ENCODE assay signal across 15 cellular contexts in genomic region chr13:44331446-44331845, GRCh38. TPM values are rescaled to one million over a fixed set of nuclear protein-coding genes. Genes with fewer than 3 reads are reported as not detected.
A peak's percentile ranks its signal among the peaks of the same experiment; 100 is the strongest.
DNase-seq lines count a peak whose midpoint lies in the region; ATAC-seq, FAIRE-seq and TF ChIP-seq lines count a peak whose summit lies in the region.
"Had no signal": no experiment of that assay in that cellular context is flagged by ENCODE, and none has a peak within 500 bp of the region (broad histone marks: within the 10 kb centered on the region; RNA-seq: fewer than 3 reads in every experiment).

No MANE protein-coding gene starts in this region.

- no peak overlapping the region for H3K9ac ChIP-seq in Loucy (ENCODE audit: low read depth, low read length, poor library complexity, severe bottlenecking)
- H3K9ac ChIP-seq: KMS-11 had no signal

- H3K4me2 ChIP-seq in A549 (peak overlapping the region; percentile 37; the same call in 2 of the 3 replicates), Loucy (ENCODE audit: low read depth, low read length, poor library complexity, severe bottlenecking) (no peak overlapping the region), osteoblast (ENCODE audit: insufficient read depth, low read length) (peak overlapping the region; percentile 69)
- H3K4me2 ChIP-seq: KMS-11 had no signal

- TF ChIP-seq EP300 in A549 (IDR thresholded peaks at IDR 0.05): no peak

- intact Hi-C loops in dorsolateral prefrontal cortex (cut with DNase I): no loop called here

- POLR2A ChIA-PET in A549 (lab: Yijun Ruan, JAX): no interaction called here

- H2AFZ ChIP-seq in Loucy (ENCODE audit: low read length) (0 out of 2 replicates have a peak overlapping the region, but pooled peaks have one; percentile 2), osteoblast (ENCODE audit: low read length) (no peak overlapping the region)

- peak overlapping the region; percentile 28 to 54; a peak in 3 of 6 replicates for H3K27ac ChIP-seq in A549
- H3K27ac ChIP-seq in dorsolateral prefrontal cortex: peak overlapping the region in 58 of 59 donors; percentile 6 to 94 (median 80)
- H3K27ac ChIP-seq in osteoblast (ENCODE audit: low read depth, low read length): peak overlapping the region; percentile 81
- H3K27ac ChIP-seq: epithelial cell of prostate, KMS-11 had no signal

- H3K79me2 ChIP-seq in Loucy (ENCODE audit: insufficient read depth, low read length) (no peaks in the 10 kb centered on the region), osteoblast (ENCODE audit: insufficient read depth, low read length) (no peaks in the 10 kb centered on the region)

- no peaks in the 10 kb centered on the region; the same call in 2 of the 3 replicates for H3K9me3 ChIP-seq in A549
- no peaks in the 10 kb centered on the region; the same call in 1 of the 2 replicates for H3K9me3 ChIP-seq in Loucy (ENCODE audit: insufficient read depth, low read depth, low read length)
- H3K9me3 ChIP-seq in osteoblast (ENCODE audit: low read depth, low read length): no peaks in the 10 kb centered on the region

- WGBS in A549 (ENCODE audit: missing lambda C conversion rate): 85% methylated on average over 4 of the region's 4 CpGs

- H3K4me3 ChIP-seq in A549 (no peak overlapping the region), Loucy (ENCODE audit: low read length, poor library complexity, severe bottlenecking) (no peak overlapping the region), dorsolateral prefrontal cortex (no peak overlapping the region), osteoblast (ENCODE audit: insufficient read depth, low read length) (peak overlapping the region; percentile 42)

- H3K27me3 ChIP-seq in Loucy (ENCODE audit: insufficient read depth, low read length, poor library complexity, severe bottlenecking) (no peaks in the 10 kb centered on the region), dorsolateral prefrontal cortex (no peaks in the 10 kb centered on the region), osteoblast (ENCODE audit: insufficient read depth, low read length) (no peaks in the 10 kb centered on the region)

- CTCF ChIA-PET in A549 (lab: Yijun Ruan, JAX): interaction anchor here (0.6 kb wide), 1 partner anchor 372 kb away, joined by 3 read pairs; no protein-coding TSS in a partner anchor

- no peak for DNase-seq in A549 (ENCODE audit: low read depth in 1 of 2, low spot score in 1 of 2)
- no peak for DNase-seq in dorsolateral prefrontal cortex
- peak; percentile 88 for DNase-seq in osteoblast (ENCODE audit: insufficient read length, low spot score, missing footprints)
- DNase-seq in Kasumi-1 (lab: John Stamatoyannopoulos, UW): no peak
- DNase-seq in ureter (ENCODE audit: low spot score): no peak
- DNase-seq in CD1c-positive myeloid dendritic cell (ENCODE audit: extremely low spot score): no peak
- DNase-seq: activated CD8-positive, alpha-beta memory T cell treated with anti-CD3 and anti-CD28 coated beads, Interleukin-2, amount 10 ng/mL, durations not matched to agents 7 days and 5 days; naive thymus-derived CD4-positive, alpha-beta T cell; NCI-H2107; T-helper 9 cell had no signal

- no peaks in the 10 kb centered on the region for H3K9me2 ChIP-seq in Loucy (replicated peaks; ENCODE audit: low read depth, low read length)

- H3K4me1 ChIP-seq in A549 (peaks cover 13% of the 10 kb centered on the region), Loucy (ENCODE audit: insufficient read depth, low read length, poor library complexity, severe bottlenecking) (peaks cover 32% of the 10 kb centered on the region), osteoblast (ENCODE audit: insufficient read depth, low read length) (peaks cover 20% of the 10 kb centered on the region)

- TF ChIP-seq RAD21 in A549 (conservative IDR thresholded peaks at IDR 0.05 in 1 of 2, IDR thresholded peaks at IDR 0.05 in 1 of 2): no peak

- TF ChIP-seq CTCF in A549 (IDR thresholded peaks at IDR 0.05) (no peak), Loucy (conservative IDR thresholded peaks at IDR 0.05; ENCODE audit: low read length) (no peak), dorsolateral prefrontal cortex (IDR thresholded peaks at IDR 0.05 in 54 of 56, conservative IDR thresholded peaks at IDR 0.05 in 2 of 56; ENCODE audit: low read depth in 1 of 56, partially characterized antibody in 56 of 56) (no peak), osteoblast (IDR thresholded peaks at IDR 0.05; ENCODE audit: extremely low read depth, low read depth, low read length) (no peak)

- H3K36me3 ChIP-seq in Loucy (ENCODE audit: insufficient read depth, low read length) (no peaks in the 10 kb centered on the region), osteoblast (ENCODE audit: insufficient read depth, low read length) (no peaks in the 10 kb centered on the region)

- no peak for FAIRE-seq in A549 (lab: Jason Lieb, UNC)

- H3F3A ChIP-seq in Loucy (ENCODE audit: low read depth): no peaks in the 10 kb centered on the region

- no peak for TF ChIP-seq POLR2A in A549 (IDR thresholded peaks at IDR 0.05; ENCODE audit: low read length)

- H4K20me1 ChIP-seq in Loucy (ENCODE audit: insufficient read depth, low read length, poor library complexity, severe bottlenecking) (no peaks in the 10 kb centered on the region), osteoblast (ENCODE audit: insufficient read depth, low read length) (no peaks in the 10 kb centered on the region)

- no peak; a peak in 1 of 6 replicates for ATAC-seq in A549
- ATAC-seq in GM21825 (IDR thresholded peaks at IDR 0.05; ENCODE audit: unreplicated experiment): no peak
- ATAC-seq: activated CD8-positive, alpha-beta memory T cell treated with anti-CD3 and anti-CD28 coated beads, Interleukin-2, amount 10 ng/mL, durations not matched to agents 7 days and 5 days; naive thymus-derived CD4-positive, alpha-beta T cell had no signal

TF ChIP-seq in A549, 52 proteins besides CTCF, POLR2A, EP300 and RAD21 (continues in another document):
- TF ChIP-seq ATOH8 (CRISPR knock-in tag; IDR thresholded peaks at IDR 0.05; ENCODE audit: low read depth) (no peak), SMC3 (IDR thresholded peaks at IDR 0.05) (no peak), ELK1 (IDR thresholded peaks at IDR 0.05; ENCODE audit: low read depth, low read length) (no peak), CHD2 (IDR thresholded peaks at IDR 0.05; ENCODE audit: low read length, partially characterized antibody) (no peak), CHD4 (IDR thresholded peaks at IDR 0.05; ENCODE audit: borderline replicate concordance) (no peak), PBX3 (IDR thresholded peaks at IDR 0.05) (no peak), HMGXB4 (CRISPR knock-in tag; IDR thresholded peaks at IDR 0.05; ENCODE audit: borderline replicate concordance) (no peak), NFE2L2 (conservative IDR thresholded peaks at IDR 0.05; ENCODE audit: low read length) (no peak), ZSCAN20 (CRISPR knock-in tag; IDR thresholded peaks at IDR 0.05) (no peak), KDM5A (IDR thresholded peaks at IDR 0.05) (no peak), PHF8 (IDR thresholded peaks at IDR 0.05; ENCODE audit: borderline replicate concordance, low read depth) (no peak)

RNA-seq across cellular contexts. Expression of gene SERP2, which starts 42.2 kb away (rescaled TPM):
- not detected in 2 replicates for polyA plus RNA-seq in A549 (2011; rRNA removed)
- not detected in 2 replicates for polyA plus RNA-seq in A549 (2012; cell fraction: cytosol; rRNA removed)
- not detected in 2 replicates for polyA plus RNA-seq in A549 (2012; cell fraction: nucleus; rRNA removed)
- polyA plus RNA-seq in A549 (2017; fragmentation: RNase III; extraction: RNeasy Plus Mini Kit Qiagen cat#74134 plus additional on column Dnase treatment): not detected in 3 replicates
- polyA minus RNA-seq in A549 (2011; rRNA and poly(A)+ RNA removed): not detected in 2 replicates
- 10 to 100 TPM; 37.0 to 96.0 (median 70.9) TPM for total RNA-seq in dorsolateral prefrontal cortex
- 5.8 and 6.5 TPM in 2 replicates for total RNA-seq in osteoblast
- total RNA-seq in ureter: 10.6 TPM
- total RNA-seq: activated CD8-positive, alpha-beta memory T cell treated with anti-CD3 and anti-CD28 coated beads, Interleukin-2, amount 10 ng/mL, durations not matched to agents 7 days and 5 days had no signal
- polyA plus RNA-seq: CD14-positive monocyte had no signal
